ENCODE assay signal across 12 cellular contexts in the genomic region with DNA sequence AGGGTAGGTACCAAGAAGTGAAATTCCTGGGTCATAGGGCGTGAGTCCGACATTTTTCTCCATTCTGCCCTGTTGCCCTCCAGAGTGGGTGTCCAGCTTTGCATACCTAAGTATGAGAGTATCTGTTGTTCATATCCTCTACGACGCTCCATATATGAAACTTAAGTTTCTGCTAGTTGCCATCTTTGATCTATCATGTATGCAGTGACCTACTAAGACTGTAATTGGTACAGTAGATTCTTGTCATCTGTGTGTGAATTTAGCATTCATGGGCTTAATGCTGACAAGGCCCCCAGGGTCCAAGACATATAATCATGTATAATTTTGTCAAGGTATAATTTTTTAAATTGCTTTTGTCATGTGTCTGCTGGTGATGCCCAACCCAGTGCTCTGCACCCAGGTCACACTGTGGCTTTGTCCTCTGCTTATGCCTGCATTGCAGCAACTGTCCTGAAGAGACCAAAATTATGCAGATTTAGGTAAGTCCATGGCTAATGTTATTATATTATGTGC. TPM values are rescaled to one million over a fixed set of nuclear protein-coding genes. Genes with fewer than 3 reads are reported as not detected.
A peak's percentile ranks its signal among the peaks of the same experiment; 100 is the strongest.
DNase-seq lines count a peak whose midpoint lies in the region; ATAC-seq and TF ChIP-seq lines count a peak whose summit lies in the region.
"Had no signal": no experiment of that assay in that cellular context is flagged by ENCODE, and none has a peak within 500 bp of the region (broad histone marks: within the 10 kb centered on the region; RNA-seq: fewer than 3 reads in every experiment).

No MANE protein-coding gene starts in this region.

- in situ Hi-C loops in astrocyte of the cerebellum (cut with HindIII; ENCODE audit: low sequenced_read_pairs) = no loop called here

- H3K4me3 ChIP-seq in astrocyte of the cerebellum (ENCODE audit: low read depth, low read length) (peak overlapping the region; percentile 17), MG63 (no peak overlapping the region)
- H3K4me3 ChIP-seq: ovary had no signal

- TF ChIP-seq CTCF in astrocyte of the cerebellum (IDR thresholded peaks at IDR 0.05; ENCODE audit: low read depth, low read length, missing control alignments) = no peak

- peaks cover 73% of the 10 kb centered on the region for H3K36me3 ChIP-seq in MG63
- H3K36me3 ChIP-seq: ovary had no signal

- DNase-seq in Right ventricle myocardium superior (peak; percentile 24), Right ventricle myocardium inferior (ENCODE audit: missing footprints) (no peak), astrocyte of the cerebellum (ENCODE audit: low read depth) (no peak), kidney tubule cell (ENCODE audit: low spot score) (peak; percentile 30), ureter (ENCODE audit: low spot score) (peak; percentile 28), NCI-H446 treated with DMSO at 0.1 percent for 48 hours (lab: John Stamatoyannopoulos, UW) (no peak), MG63 (no peak), T1000 (lab: John Stamatoyannopoulos, UW) (no peak)
- DNase-seq: activated CD4-positive, alpha-beta T cell treated with anti-CD3 and anti-CD28 coated beads, Interleukin-2, amount 50 U/mL, for 48 hours; NCI-H524 had no signal

- ATAC-seq in Right ventricle myocardium superior (ENCODE audit: poor library complexity) (no peak), Right ventricle myocardium inferior (no peak)
- ATAC-seq: foreskin keratinocyte had no signal

- no peaks in the 10 kb centered on the region for H3K27me3 ChIP-seq in MG63
- H3K27me3 ChIP-seq: foreskin keratinocyte, ovary had no signal

- intact Hi-C loops in Right ventricle myocardium superior (cut with DNase I) (no loop called here), Right ventricle myocardium inferior (cut with DNase I) (no loop called here)

- no peaks in the 10 kb centered on the region for H3K9me3 ChIP-seq in MG63
- H3K9me3 ChIP-seq: ovary had no signal

RNA-seq across cellular contexts. Expression of gene NEAT1, which starts 12.1 kb away (rescaled TPM):
- total RNA-seq in Right ventricle myocardium superior (451 TPM), Right ventricle myocardium inferior (457 TPM), ureter (1,155 TPM)
- total RNA-seq in MG63 (2014; rRNA removed; shearing (Covaris generic); ENCODE audit: low replicate concordance) = 4.8 and 7.7 TPM in 2 replicates

RNA-seq across cellular contexts. Expression of gene FRMD8, which starts 48.3 kb away (rescaled TPM):
- 8.6 TPM for total RNA-seq in Right ventricle myocardium superior
- 8.2 TPM for total RNA-seq in Right ventricle myocardium inferior
- 31.2 TPM for total RNA-seq in ureter
- 25.9 and 44.1 TPM in 2 replicates for total RNA-seq in MG63 (2014; rRNA removed; shearing (Covaris generic); ENCODE audit: low replicate concordance)

RNA-seq across cellular contexts. Expression of gene SLC25A45, which starts 52.3 kb away (rescaled TPM):
- total RNA-seq in Right ventricle myocardium superior (5.3 TPM), Right ventricle myocardium inferior (5.6 TPM), ureter (9.4 TPM)
- total RNA-seq in MG63 (2014; rRNA removed; shearing (Covaris generic); ENCODE audit: low replicate concordance) = 1.9 TPM in 2 replicates

Comparison
In these comparisons a context has a peak if more than half of its experiments do, and no peak if none do; other contexts are left out.
1. DNase-seq: peak in Right ventricle myocardium superior (single experiment), kidney tubule cell (single experiment) and ureter (single experiment); none in Right ventricle myocardium inferior (single experiment), astrocyte of the cerebellum (single experiment), NCI-H446 treated with DMSO at 0.1 percent for 48 hours (single experiment), MG63 (single experiment) and T1000 (single experiment).
2. RNA of gene NEAT1, which starts 12.1 kb away (total RNA-seq): 1,155 TPM in ureter (single experiment), 457 TPM in Right ventricle myocardium inferior (single experiment) and 451 TPM in Right ventricle myocardium superior (single experiment); 4.8 to 7.7 TPM in MG63; every median in the first group is over 10 times any median in the second.